ENCODE assay signal across 1 cellular context in the genomic region with DNA sequence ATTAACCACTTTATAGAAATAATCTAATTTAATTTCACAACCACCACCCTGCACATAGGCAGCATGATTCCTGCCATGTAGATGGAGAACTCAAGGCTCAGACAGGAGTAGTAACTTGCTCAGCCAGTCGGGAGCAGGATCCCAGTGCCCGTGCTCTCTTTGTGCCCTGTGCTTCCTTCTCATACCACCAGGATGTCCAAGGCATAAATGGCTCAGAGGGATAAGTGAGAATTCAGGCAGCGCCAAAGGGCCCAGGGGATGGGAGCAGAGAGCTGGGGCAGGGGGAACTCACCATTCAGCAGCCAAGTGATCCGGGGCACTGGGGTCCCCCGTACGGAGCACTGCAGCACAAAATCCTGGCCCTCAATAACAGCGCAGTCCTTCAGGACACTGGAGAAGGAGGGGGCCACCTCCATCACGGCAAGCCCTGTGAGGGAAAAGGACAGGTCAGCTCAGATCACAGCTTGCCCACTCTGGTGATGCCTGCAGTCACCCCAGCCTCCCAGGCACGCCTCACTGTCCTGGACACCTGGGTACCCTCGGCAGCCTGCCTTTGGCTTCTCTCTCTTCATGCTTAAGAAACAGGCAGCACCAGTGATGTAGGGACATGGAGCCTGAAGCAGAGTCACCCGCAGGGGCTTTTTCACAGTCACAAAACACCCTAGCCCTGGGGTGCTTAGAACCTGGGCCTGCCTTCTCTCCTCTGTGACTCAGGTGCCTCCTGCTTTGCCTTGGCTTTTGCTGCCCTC.
TF ChIP-seq lines count a peak whose summit lies in the region.

No MANE protein-coding gene starts in this region.

TF ChIP-seq in HepG2, 621 proteins besides CTCF, POLR2A, EP300 and RAD21 (continued from another document):
- TF ChIP-seq IKZF4 (CRISPR knock-in tag; IDR thresholded peaks at IDR 0.05; ENCODE audit: borderline replicate concordance, low read depth, not compliant biosample characterization) (no peak), MLLT10 (CRISPR knock-in tag; IDR thresholded peaks at IDR 0.05) (no peak), SIX4 (CRISPR knock-in tag; IDR thresholded peaks at IDR 0.05) (no peak), ZNF12 (CRISPR knock-in tag; IDR thresholded peaks at IDR 0.05) (no peak), KLF15 (CRISPR knock-in tag; IDR thresholded peaks at IDR 0.05; ENCODE audit: borderline replicate concordance) (no peak), ZKSCAN5 (CRISPR knock-in tag; IDR thresholded peaks at IDR 0.05) (no peak), DMAP1 (CRISPR knock-in tag; IDR thresholded peaks at IDR 0.05) (no peak), HNRNPL (IDR thresholded peaks at IDR 0.05; ENCODE audit: low read depth, low read length) (no peak), DNMT1 (CRISPR knock-in tag; IDR thresholded peaks at IDR 0.05) (no peak), HDAC1 (CRISPR knock-in tag; IDR thresholded peaks at IDR 0.05) (no peak)
- TF ChIP-seq, protein P1, sequence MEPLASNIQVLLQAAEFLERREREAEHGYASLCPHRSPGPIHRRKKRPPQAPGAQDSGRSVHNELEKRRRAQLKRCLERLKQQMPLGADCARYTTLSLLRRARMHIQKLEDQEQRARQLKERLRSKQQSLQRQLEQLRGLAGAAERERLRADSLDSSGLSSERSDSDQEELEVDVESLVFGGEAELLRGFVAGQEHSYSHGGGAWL (CRISPR knock-in tag; IDR thresholded peaks at IDR 0.05), result no peak
- TF ChIP-seq, protein P2, sequence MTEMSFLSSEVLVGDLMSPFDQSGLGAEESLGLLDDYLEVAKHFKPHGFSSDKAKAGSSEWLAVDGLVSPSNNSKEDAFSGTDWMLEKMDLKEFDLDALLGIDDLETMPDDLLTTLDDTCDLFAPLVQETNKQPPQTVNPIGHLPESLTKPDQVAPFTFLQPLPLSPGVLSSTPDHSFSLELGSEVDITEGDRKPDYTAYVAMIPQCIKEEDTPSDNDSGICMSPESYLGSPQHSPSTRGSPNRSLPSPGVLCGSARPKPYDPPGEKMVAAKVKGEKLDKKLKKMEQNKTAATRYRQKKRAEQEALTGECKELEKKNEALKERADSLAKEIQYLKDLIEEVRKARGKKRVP (CRISPR knock-in tag; IDR thresholded peaks at IDR 0.05), result no peak
- TF ChIP-seq, protein P3, sequence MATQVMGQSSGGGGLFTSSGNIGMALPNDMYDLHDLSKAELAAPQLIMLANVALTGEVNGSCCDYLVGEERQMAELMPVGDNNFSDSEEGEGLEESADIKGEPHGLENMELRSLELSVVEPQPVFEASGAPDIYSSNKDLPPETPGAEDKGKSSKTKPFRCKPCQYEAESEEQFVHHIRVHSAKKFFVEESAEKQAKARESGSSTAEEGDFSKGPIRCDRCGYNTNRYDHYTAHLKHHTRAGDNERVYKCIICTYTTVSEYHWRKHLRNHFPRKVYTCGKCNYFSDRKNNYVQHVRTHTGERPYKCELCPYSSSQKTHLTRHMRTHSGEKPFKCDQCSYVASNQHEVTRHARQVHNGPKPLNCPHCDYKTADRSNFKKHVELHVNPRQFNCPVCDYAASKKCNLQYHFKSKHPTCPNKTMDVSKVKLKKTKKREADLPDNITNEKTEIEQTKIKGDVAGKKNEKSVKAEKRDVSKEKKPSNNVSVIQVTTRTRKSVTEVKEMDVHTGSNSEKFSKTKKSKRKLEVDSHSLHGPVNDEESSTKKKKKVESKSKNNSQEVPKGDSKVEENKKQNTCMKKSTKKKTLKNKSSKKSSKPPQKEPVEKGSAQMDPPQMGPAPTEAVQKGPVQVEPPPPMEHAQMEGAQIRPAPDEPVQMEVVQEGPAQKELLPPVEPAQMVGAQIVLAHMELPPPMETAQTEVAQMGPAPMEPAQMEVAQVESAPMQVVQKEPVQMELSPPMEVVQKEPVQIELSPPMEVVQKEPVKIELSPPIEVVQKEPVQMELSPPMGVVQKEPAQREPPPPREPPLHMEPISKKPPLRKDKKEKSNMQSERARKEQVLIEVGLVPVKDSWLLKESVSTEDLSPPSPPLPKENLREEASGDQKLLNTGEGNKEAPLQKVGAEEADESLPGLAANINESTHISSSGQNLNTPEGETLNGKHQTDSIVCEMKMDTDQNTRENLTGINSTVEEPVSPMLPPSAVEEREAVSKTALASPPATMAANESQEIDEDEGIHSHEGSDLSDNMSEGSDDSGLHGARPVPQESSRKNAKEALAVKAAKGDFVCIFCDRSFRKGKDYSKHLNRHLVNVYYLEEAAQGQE (IDR thresholded peaks at IDR 0.05; ENCODE audit: borderline replicate concordance in 1 of 2, low read depth in 1 of 2, low read length in 2 of 2), result no peak
- TF ChIP-seq, protein P4, sequence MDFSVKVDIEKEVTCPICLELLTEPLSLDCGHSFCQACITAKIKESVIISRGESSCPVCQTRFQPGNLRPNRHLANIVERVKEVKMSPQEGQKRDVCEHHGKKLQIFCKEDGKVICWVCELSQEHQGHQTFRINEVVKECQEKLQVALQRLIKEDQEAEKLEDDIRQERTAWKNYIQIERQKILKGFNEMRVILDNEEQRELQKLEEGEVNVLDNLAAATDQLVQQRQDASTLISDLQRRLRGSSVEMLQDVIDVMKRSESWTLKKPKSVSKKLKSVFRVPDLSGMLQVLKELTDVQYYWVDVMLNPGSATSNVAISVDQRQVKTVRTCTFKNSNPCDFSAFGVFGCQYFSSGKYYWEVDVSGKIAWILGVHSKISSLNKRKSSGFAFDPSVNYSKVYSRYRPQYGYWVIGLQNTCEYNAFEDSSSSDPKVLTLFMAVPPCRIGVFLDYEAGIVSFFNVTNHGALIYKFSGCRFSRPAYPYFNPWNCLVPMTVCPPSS (IDR thresholded peaks at IDR 0.05), result no peak
